ENCODE assay signal across 23 cellular contexts in genomic region chr4:159516556-159516955, GRCh38.
DNase-seq lines count a peak whose midpoint lies in the region; ATAC-seq, FAIRE-seq and TF ChIP-seq lines count a peak whose summit lies in the region.
"Had no signal": no experiment of that assay in that cellular context is flagged by ENCODE, and none has a peak within 500 bp of the region (broad histone marks: within the 10 kb centered on the region; RNA-seq: fewer than 3 reads in every experiment).

No MANE protein-coding gene starts in this region.

- no peak overlapping the region for H3K27ac Mint-ChIP-seq in CD8-positive, alpha-beta memory T cell

- H4K20me1 ChIP-seq in endothelial cell of umbilical vein (replicated peaks; ENCODE audit: control insufficient read depth, extremely low read depth, insufficient read depth, low read length): no peaks in the 10 kb centered on the region
- H4K20me1 ChIP-seq in osteoblast (ENCODE audit: insufficient read depth, low read length): no peaks in the 10 kb centered on the region

- no peak overlapping the region for H3K4me3 Mint-ChIP-seq in CD8-positive, alpha-beta memory T cell
- H3K4me3 Mint-ChIP-seq: neural crest cell had no signal

- TF ChIP-seq POLR2A in endothelial cell of umbilical vein (IDR thresholded peaks at IDR 0.05; ENCODE audit: low read depth, low read length): no peak

- peak; percentile 66 for FAIRE-seq in endothelial cell of umbilical vein (lab: Jason Lieb, UNC)
- FAIRE-seq: frontal cortex, urothelium cell line had no signal

- H3K9me3 Mint-ChIP-seq in CD8-positive, alpha-beta memory T cell: peaks cover 0 to 7% (median 3%) of the 10 kb centered on the region in 5 donors

- no peaks in the 10 kb centered on the region for H3K79me2 ChIP-seq in endothelial cell of umbilical vein (ENCODE audit: control insufficient read depth, insufficient read depth, low read length)
- no peaks in the 10 kb centered on the region for H3K79me2 ChIP-seq in osteoblast (ENCODE audit: insufficient read depth, low read length)

- no peak overlapping the region for H2AFZ ChIP-seq in endothelial cell of umbilical vein (ENCODE audit: low read depth, low read length)
- H2AFZ ChIP-seq in osteoblast (ENCODE audit: low read length): no peak overlapping the region

- peaks cover 0 to 2% of the 10 kb centered on the region in 2 donors for H3K27me3 Mint-ChIP-seq in CD8-positive, alpha-beta memory T cell

- no peaks in the 10 kb centered on the region for H3K27me3 ChIP-seq in RWPE2 (ENCODE audit: insufficient read depth, poor library complexity, severe bottlenecking)
- no peaks in the 10 kb centered on the region for H3K27me3 ChIP-seq in endothelial cell of umbilical vein (ENCODE audit: control insufficient read depth in 2 of 2, insufficient read depth in 2 of 2, low read length in 2 of 2)
- H3K27me3 ChIP-seq in osteoblast (ENCODE audit: insufficient read depth, low read length): no peaks in the 10 kb centered on the region
- no peaks in the 10 kb centered on the region for H3K27me3 ChIP-seq in CD8-positive, alpha-beta memory T cell (ENCODE audit: insufficient read depth, low read length, poor library complexity, severe bottlenecking)

- no peaks in the 10 kb centered on the region for H3K4me1 Mint-ChIP-seq in CD8-positive, alpha-beta memory T cell

- POLR2A ChIA-PET in endothelial cell of umbilical vein (lab: Charles Lee): interaction anchor here (1.2 kb wide), 1 partner anchor 12 kb away, joined by 6 read pairs; no protein-coding TSS in a partner anchor
- POLR2A ChIA-PET in CD8-positive, alpha-beta memory T cell (lab: Charles Lee): no interaction called here

- dilution Hi-C loops in endothelial cell of umbilical vein (cut with MboI; ENCODE audit: extremely low pct_ligation_motif_present, low sequenced_read_pairs): no loop called here

- peak; percentile 46; the same call in 1 of the 3 replicates for ATAC-seq in RWPE2 (ENCODE audit: low read depth)

- TF ChIP-seq CTCF in RWPE2 (IDR thresholded peaks at IDR 0.05; ENCODE audit: poor library complexity, severe bottlenecking) (no peak), endothelial cell of umbilical vein (IDR thresholded peaks at IDR 0.05; ENCODE audit: extremely low read depth in 1 of 2, insufficient read depth in 1 of 2, low read depth in 1 of 2, low read length in 2 of 2) (no peak), osteoblast (IDR thresholded peaks at IDR 0.05; ENCODE audit: extremely low read depth, low read depth, low read length) (no peak)

- CTCF ChIA-PET in endothelial cell of umbilical vein (lab: Charles Lee): interaction anchor here (1.1 to 3.6 kb wide), 4 partner anchors 9 to 430 kb away, joined by 3 to 28 read pairs (median 7); no protein-coding TSS in a partner anchor
- CTCF ChIA-PET in CD8-positive, alpha-beta memory T cell (lab: Charles Lee): no interaction called here

- H3K4me1 ChIP-seq in RWPE2 (ENCODE audit: insufficient read depth, poor library complexity, severe bottlenecking): no peaks in the 10 kb centered on the region
- peaks cover 25% of the 10 kb centered on the region for H3K4me1 ChIP-seq in endothelial cell of umbilical vein (ENCODE audit: control insufficient read depth, extremely low read depth, insufficient read depth, low read length)
- H3K4me1 ChIP-seq in osteoblast (ENCODE audit: insufficient read depth, low read length): peaks cover 10% of the 10 kb centered on the region
- no peaks in the 10 kb centered on the region for H3K4me1 ChIP-seq in CD8-positive, alpha-beta memory T cell (ENCODE audit: insufficient read depth, low read length)
- H3K4me1 ChIP-seq: prostate gland had no signal

- H3K36me3 Mint-ChIP-seq in CD8-positive, alpha-beta memory T cell: no peaks in the 10 kb centered on the region

- no peak overlapping the region for H3K4me3 ChIP-seq in RWPE2 (ENCODE audit: severe bottlenecking)
- H3K4me3 ChIP-seq in endothelial cell of umbilical vein (replicated peaks in 1 of 3; ENCODE audit: insufficient read depth in 1 of 3, low read depth in 1 of 3, low read length in 3 of 3): no peak overlapping the region
- H3K4me3 ChIP-seq in osteoblast (ENCODE audit: insufficient read depth, low read length): no peak overlapping the region
- H3K4me3 ChIP-seq in CD8-positive, alpha-beta memory T cell (ENCODE audit: low read length): no peak overlapping the region
- H3K4me3 ChIP-seq: coronary artery, prostate gland had no signal

- H3K27ac ChIP-seq in RWPE2 (ENCODE audit: poor library complexity, severe bottlenecking) (no peak overlapping the region), endothelial cell of umbilical vein (ENCODE audit: insufficient read depth, low read depth, low read length) (no peak overlapping the region), osteoblast (ENCODE audit: low read depth, low read length) (no peak overlapping the region)
- no peak overlapping the region for H3K27ac ChIP-seq in CD8-positive, alpha-beta memory T cell (ENCODE audit: low read depth, low read length)
- H3K27ac ChIP-seq: coronary artery, prostate gland, RWPE1 had no signal

- H3K9ac ChIP-seq in endothelial cell of umbilical vein (replicated peaks; ENCODE audit: extremely low read depth, insufficient read depth, low read length): no peak overlapping the region

- peak overlapping the region; percentile 74 for H3K4me2 ChIP-seq in endothelial cell of umbilical vein (ENCODE audit: insufficient read depth, low read length)
- peak overlapping the region; percentile 34 for H3K4me2 ChIP-seq in osteoblast (ENCODE audit: insufficient read depth, low read length)

- intact Hi-C loops in endothelial cell of umbilical vein (cut with micrococcal nuclease): loop anchor here (1.0 kb wide), 1 partner anchor 12 kb away; no protein-coding TSS in a partner anchor

- BruUV-seq in endothelial cell of umbilical vein (replicated peaks; lab: Mats Ljungman, UMichigan): no TSS peak

- H3K36me3 ChIP-seq in RWPE2 (ENCODE audit: low read depth) (no peaks in the 10 kb centered on the region), endothelial cell of umbilical vein (ENCODE audit: control insufficient read depth in 2 of 2, extremely low read depth in 1 of 2, insufficient read depth in 2 of 2, low read length in 2 of 2) (no peaks in the 10 kb centered on the region), osteoblast (ENCODE audit: insufficient read depth, low read length) (no peaks in the 10 kb centered on the region)
- no peaks in the 10 kb centered on the region for H3K36me3 ChIP-seq in CD8-positive, alpha-beta memory T cell (ENCODE audit: insufficient read depth, low read length)
- H3K36me3 ChIP-seq: prostate gland had no signal

- DNase-seq in Daoy (ENCODE audit: low read depth): peak; percentile 8
- DNase-seq in RWPE2 (ENCODE audit: low spot score): no peak
- peak; percentile 75 for DNase-seq in endothelial cell of umbilical vein (ENCODE audit: low read depth, low spot score)
- DNase-seq in osteoblast (ENCODE audit: insufficient read length, low spot score, missing footprints): peak; percentile 51
- DNase-seq in CD8-positive, alpha-beta memory T cell: no peak
- DNase-seq in activated CD8-positive, alpha-beta memory T cell treated with anti-CD3 and anti-CD28 coated beads, Interleukin-2, amount 50 U/mL, for 48 hours: no peak
- no peak for DNase-seq in NCI-H1694 (lab: John Stamatoyannopoulos, UW)
- no peak for DNase-seq in cerebellum (ENCODE audit: low spot score)
- DNase-seq: activated CD4-positive, alpha-beta T cell treated with anti-CD3 and anti-CD28 coated beads for 4 hours; activated CD8-positive, alpha-beta memory T cell treated with anti-CD3 and anti-CD28 coated beads, Interleukin-2, amount 50 U/mL, for 4 hours; activated naive CD4-positive, alpha-beta T cell treated with Interleukin-2 at 50 U/mL for 16 hours; aorta; NCI-H1105; NCI-H2107; NCI-H524 treated with DMSO at 0.1 percent for 48 hours; stimulated activated CD8-positive, alpha-beta memory T cell treated with anti-CD3 and anti-CD28 coated beads, Interleukin-4, amount 100 ng/mL, for 48 hours; substantia nigra had no signal

- H3K9me1 ChIP-seq in endothelial cell of umbilical vein (replicated peaks; ENCODE audit: control insufficient read depth, extremely low read depth, insufficient read depth, low read length): no peaks in the 10 kb centered on the region

- H3K9me3 ChIP-seq in RWPE2 (ENCODE audit: severe bottlenecking) (no peaks in the 10 kb centered on the region), endothelial cell of umbilical vein (replicated peaks; ENCODE audit: control insufficient read depth, insufficient read depth, low read length) (no peaks in the 10 kb centered on the region), osteoblast (ENCODE audit: low read depth, low read length) (no peaks in the 10 kb centered on the region)
- H3K9me3 ChIP-seq in CD8-positive, alpha-beta memory T cell (ENCODE audit: low read length): no peaks in the 10 kb centered on the region
- H3K9me3 ChIP-seq: prostate gland had no signal

TF ChIP-seq in endothelial cell of umbilical vein, 7 proteins besides CTCF, POLR2A, EP300 and RAD21:
- TF ChIP-seq JUN (IDR thresholded peaks at IDR 0.05; ENCODE audit: borderline replicate concordance, insufficient read depth, insufficient read length, low read depth) (peak; percentile 17), EZH2 (IDR thresholded peaks at IDR 0.05; ENCODE audit: borderline replicate concordance, low read depth, low read length, severe bottlenecking) (no peak), POLR2AphosphoS5 (IDR thresholded peaks at IDR 0.05; ENCODE audit: insufficient read depth, low read depth, low read length) (no peak), FOS (IDR thresholded peaks at IDR 0.05; ENCODE audit: borderline replicate concordance, insufficient read depth, low read length) (peak; percentile 72)

Comparison
In these comparisons a context has a peak if more than half of its experiments do, and no peak if none do; other contexts are left out.
1. DNase-seq: peak in Daoy (single experiment), endothelial cell of umbilical vein (single experiment) and osteoblast (single experiment); none in RWPE2 (single experiment), CD8-positive, alpha-beta memory T cell (0 of 5), activated CD8-positive, alpha-beta memory T cell treated with anti-CD3 and anti-CD28 coated beads, Interleukin-2, amount 50 U/mL, for 48 hours (single experiment), NCI-H1694 (single experiment) and cerebellum (single experiment).